20 cellular contexts compared by ENCODE assay signal in the genomic region with DNA sequence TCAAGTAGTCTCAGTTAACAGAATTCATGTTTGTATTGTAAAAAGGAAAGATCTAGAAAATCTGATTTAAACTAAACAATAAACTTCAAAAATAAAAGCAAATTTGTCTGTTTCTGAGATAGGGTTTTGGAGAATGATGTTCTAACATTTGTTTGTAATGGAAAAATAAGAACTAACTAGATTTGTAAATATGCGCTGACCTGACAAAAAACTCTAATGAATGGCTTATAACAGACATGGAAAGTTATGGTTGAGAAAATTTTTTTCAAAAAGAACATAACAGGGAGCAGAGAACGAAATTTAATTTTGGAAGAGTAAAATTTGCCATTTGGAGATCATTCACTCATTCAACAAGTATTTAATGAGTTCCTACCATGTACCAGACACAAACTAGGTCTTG.
DNase-seq lines count a peak whose midpoint lies in the region; ATAC-seq and TF ChIP-seq lines count a peak whose summit lies in the region.
"Had no signal": no experiment of that assay in that cellular context is flagged by ENCODE, and none has a peak within 500 bp of the region (broad histone marks: within the 10 kb centered on the region; RNA-seq: fewer than 3 reads in every experiment).

No MANE protein-coding gene starts in this region.

- TF ChIP-seq CTCF in HFFc6 (IDR thresholded peaks at IDR 0.05) (no peak), endothelial cell (IDR thresholded peaks at IDR 0.05; ENCODE audit: unreplicated experiment) (no peak)

- peak overlapping the region; percentile 70 for H3K27ac ChIP-seq in SJSA1
- H3K27ac ChIP-seq: SJCRH30 had no signal

- H3K4me3 Mint-ChIP-seq in HFFc6 (peak overlapping the region; percentile 32), endothelial cell (ENCODE audit: unreplicated experiment) (peak overlapping the region; percentile 56)
- H3K4me3 Mint-ChIP-seq: CD8-positive, alpha-beta T cell had no signal

- H3K27me3 Mint-ChIP-seq in HFFc6 (ENCODE audit: insufficient read depth), result no peaks in the 10 kb centered on the region
- no peaks in the 10 kb centered on the region for H3K27me3 Mint-ChIP-seq in endothelial cell (ENCODE audit: unreplicated experiment)

- peak overlapping the region; percentile 75 for H3K27ac Mint-ChIP-seq in HFFc6
- H3K27ac Mint-ChIP-seq in endothelial cell (ENCODE audit: unreplicated experiment), result no peak overlapping the region
- H3K27ac Mint-ChIP-seq: CD8-positive, alpha-beta T cell had no signal

- H3K4me1 ChIP-seq in SJSA1 (replicated peaks), result peaks cover 25% of the 10 kb centered on the region
- peaks cover 41% of the 10 kb centered on the region for H3K4me1 ChIP-seq in skeletal muscle satellite cell (ENCODE audit: control insufficient read depth, insufficient read depth, low read length)

- ATAC-seq in GM19467 (IDR thresholded peaks at IDR 0.05; ENCODE audit: unreplicated experiment) (no peak), HG03196 (IDR thresholded peaks at IDR 0.05; ENCODE audit: unreplicated experiment) (no peak)
- ATAC-seq: CD8-positive, alpha-beta T cell; HCT116; Panc1 had no signal

- peaks cover 29% of the 10 kb centered on the region for H3K9me3 Mint-ChIP-seq in HFFc6
- no peaks in the 10 kb centered on the region for H3K9me3 Mint-ChIP-seq in endothelial cell (ENCODE audit: unreplicated experiment)

- DNase-seq in HFFc6 (no peak), SJSA1 (ENCODE audit: low read depth in 1 of 2, low spot score in 2 of 2) (no peak), endothelial cell (ENCODE audit: low spot score) (no peak)
- no peak for DNase-seq in stimulated activated naive CD4-positive, alpha-beta T cell (lab: John Stamatoyannopoulos, UW)
- DNase-seq: AML-193; C1 segment of cervical spinal cord; CD8-positive, alpha-beta T cell; GOT3; KG1; NCI-H1092 treated with DMSO at 0.1 percent for 48 hours; NCI-H1436 treated with DMSO at 0.1 percent for 48 hours; NCI-H2029; NCI-H510A treated with DMSO at 0.1 percent for 48 hours; NCI-H748 treated with DMSO at 0.1 percent for 48 hours; SJCRH30 had no signal

- H3K9ac ChIP-seq in skeletal muscle satellite cell (ENCODE audit: low read depth, low read length), result peak overlapping the region; percentile 56

- peaks cover 35% of the 10 kb centered on the region for H3K36me3 Mint-ChIP-seq in HFFc6 (ENCODE audit: low read depth)
- H3K36me3 Mint-ChIP-seq in endothelial cell (ENCODE audit: low read depth, unreplicated experiment), result peaks cover 10% of the 10 kb centered on the region
- H3K36me3 Mint-ChIP-seq: CD8-positive, alpha-beta T cell had no signal

- H3K4me2 ChIP-seq in skeletal muscle satellite cell (ENCODE audit: low read length), result no peak overlapping the region

- no peak overlapping the region for H3K4me3 ChIP-seq in SJSA1
- H3K4me3 ChIP-seq in skeletal muscle satellite cell (ENCODE audit: low read length), result no peak overlapping the region
- H3K4me3 ChIP-seq: SJCRH30 had no signal

- H3K36me3 ChIP-seq in SJSA1, result no peaks in the 10 kb centered on the region
- no peaks in the 10 kb centered on the region for H3K36me3 ChIP-seq in skeletal muscle satellite cell (ENCODE audit: insufficient read depth, low read length)
- H3K36me3 ChIP-seq: SJCRH30 had no signal

- H3K9me3 ChIP-seq in SJSA1 (replicated peaks), result no peaks in the 10 kb centered on the region
- no peaks in the 10 kb centered on the region for H3K9me3 ChIP-seq in skeletal muscle satellite cell (replicated peaks; ENCODE audit: low read length)

- H3K27me3 ChIP-seq in SJSA1 (replicated peaks), result no peaks in the 10 kb centered on the region
- no peaks in the 10 kb centered on the region for H3K27me3 ChIP-seq in skeletal muscle satellite cell (ENCODE audit: control insufficient read depth, insufficient read depth, low read length)
- H3K27me3 ChIP-seq: SJCRH30 had no signal

- H3K4me1 Mint-ChIP-seq in HFFc6 (ENCODE audit: low read depth) (peaks cover 58% of the 10 kb centered on the region), endothelial cell (ENCODE audit: unreplicated experiment) (no peaks in the 10 kb centered on the region)
